ENCODE assay signal across 8 cellular contexts in the genomic region with DNA sequence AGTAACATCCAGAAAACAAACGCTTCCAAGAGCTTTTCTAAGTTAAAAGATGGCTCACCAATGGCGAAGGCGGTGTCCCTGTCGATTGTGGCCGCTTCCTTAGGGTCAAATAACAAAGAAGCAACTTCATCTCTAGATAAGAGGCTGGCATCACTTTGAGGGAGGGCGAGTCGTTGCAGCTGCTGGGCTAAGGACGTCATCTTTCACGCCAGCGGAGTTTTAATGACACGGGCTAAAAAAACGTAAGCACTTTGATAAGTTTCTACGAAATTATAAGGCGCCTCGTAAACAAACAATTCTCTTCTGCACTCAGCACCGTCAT. TPM values are rescaled to one million over a fixed set of nuclear protein-coding genes. Genes with fewer than 3 reads are reported as not detected.
A peak's percentile ranks its signal among the peaks of the same experiment; 100 is the strongest.
DNase-seq lines count a peak whose midpoint lies in the region; ATAC-seq and TF ChIP-seq lines count a peak whose summit lies in the region.

No MANE protein-coding gene starts in this region.

- peak overlapping the region; percentile 40; the same call in 1 of the 2 replicates for H4K91ac ChIP-seq in IMR-90 (ENCODE audit: insufficient read depth, low read depth, low read length)

- ATAC-seq in GM18502 (IDR thresholded peaks at IDR 0.05; ENCODE audit: poor library complexity, unreplicated experiment) (peak; percentile 22), IMR-90 (ENCODE audit: low read depth) (peak; percentile 2; the same call in 1 of the 2 replicates), left colon (peak; percentile 6), HG03469 (IDR thresholded peaks at IDR 0.05; ENCODE audit: unreplicated experiment) (no peak)

- dilution Hi-C loops in IMR-90 (cut with HindIII; ENCODE audit: low sequenced_read_pairs, unreplicated experiment) = no loop called here

- H2AFZ ChIP-seq in ACC112 (ENCODE audit: low read length, unreplicated experiment) (peak overlapping the region; percentile 99), IMR-90 (replicated peaks; ENCODE audit: low read length, poor library complexity) (peak overlapping the region; percentile 97)

- peak overlapping the region; percentile 78 for H3K9ac ChIP-seq in IMR-90 (ENCODE audit: low read depth, low read length)

- H2BK20ac ChIP-seq in IMR-90 (ENCODE audit: low read depth, low read length) = no peak overlapping the region

- peaks cover 2% of the 10 kb centered on the region in 2 experiments; a peak in 3 of 4 replicates for H3K79me1 ChIP-seq in IMR-90 (ENCODE audit: low read depth in 1 of 2, low read length in 2 of 2)

- H3K4me3 ChIP-seq in ACC112 (ENCODE audit: low read depth, low read length) = peak overlapping the region; percentile 91
- H3K4me3 ChIP-seq in IMR-90 (ENCODE audit: insufficient read depth, low read depth, low read length) = peak overlapping the region; percentile 79
- H3K4me3 ChIP-seq in ascending aorta = peak overlapping the region; percentile 73 to 79
- peak overlapping the region; percentile 62 to 81 (median 63) for H3K4me3 ChIP-seq in thyroid gland (replicated peaks in 1 of 3)

- H2AK5ac ChIP-seq in IMR-90 (ENCODE audit: low read depth, low read length) = no peak overlapping the region; the same call in 1 of the 2 replicates

- CTCF ChIA-PET in IMR-90 (lab: Yijun Ruan, JAX) = interaction anchor here (0.6 to 1.2 kb wide), 5 partner anchors 17 to 798 kb away, joined by 3 to 4 read pairs (median 3); no protein-coding TSS in a partner anchor

- peak overlapping the region; percentile 29; the same call in 1 of the 2 replicates for H4K5ac ChIP-seq in IMR-90 (ENCODE audit: low read depth, low read length)

- 0 out of 2 replicates have a peak overlapping the region, but pooled peaks have one; percentile 20 for H3K23ac ChIP-seq in IMR-90 (ENCODE audit: low read depth, low read length)

- no peak for TF ChIP-seq POLR2A in IMR-90 (IDR thresholded peaks at IDR 0.05; ENCODE audit: low read depth, low read length)
- TF ChIP-seq POLR2A in thyroid gland (IDR thresholded peaks at IDR 0.05) = no peak

- H3K9me1 ChIP-seq in IMR-90 (ENCODE audit: insufficient read depth, low read length) = no peaks in the 10 kb centered on the region

- H3K9me3 ChIP-seq in IMR-90 (ENCODE audit: control insufficient read depth, insufficient read depth, low read length) = no peaks in the 10 kb centered on the region
- H3K9me3 ChIP-seq in ascending aorta = no peaks in the 10 kb centered on the region
- no peaks in the 10 kb centered on the region for H3K9me3 ChIP-seq in thyroid gland

- no peak overlapping the region for H2BK15ac ChIP-seq in IMR-90 (ENCODE audit: low read depth, low read length)

- in situ Hi-C loops in IMR-90 (cut with MboI; ENCODE audit: low sequenced_read_pairs) = loop anchor here (25.0 kb wide), 2 partner anchors 783 to 958 kb away; no protein-coding TSS in a partner anchor

- no peak overlapping the region for H3K14ac ChIP-seq in IMR-90 (replicated peaks; ENCODE audit: low read depth, low read length)

- peak overlapping the region; percentile 53 for H2AK9ac ChIP-seq in IMR-90 (replicated peaks; ENCODE audit: low read depth, low read length, poor library complexity)

- POLR2A ChIA-PET in IMR-90 (lab: Charles Lee; ENCODE audit: unreplicated experiment) = interaction anchor here (0.6 kb wide), 1 partner anchor 249 kb away, joined by 3 read pairs; no protein-coding TSS in a partner anchor

- WGBS in IMR-90 (ENCODE audit: extremely low coverage in 2 of 2, insufficient read length in 1 of 2), 2 experiments = 1% methylated on average over 15 of the region's 16 CpGs; no CpG with 5 or more reads in 1 of the 2 experiments
- WGBS in thyroid gland, 2 donors = 1% methylated on average over 16 of the region's 16 CpGs

- H3K4me2 ChIP-seq in IMR-90 (ENCODE audit: low read depth, low read length) = peak overlapping the region; percentile 80

- peak overlapping the region; percentile 40; the same call in 1 of the 2 replicates for H3K27ac ChIP-seq in ACC112 (ENCODE audit: low read depth, low read length)
- H3K27ac ChIP-seq in IMR-90 (ENCODE audit: insufficient read depth, low read length) = peak overlapping the region; percentile 44
- peak overlapping the region; percentile 83 for H3K27ac ChIP-seq in ascending aorta
- H3K27ac ChIP-seq in thyroid gland = peak overlapping the region in 1 of 3 donors; percentile 60

- H3K56ac ChIP-seq in IMR-90 (ENCODE audit: extremely low read depth, insufficient read depth, low read length) = peak overlapping the region; percentile 56; the same call in 1 of the 2 replicates

- no peak overlapping the region for H3K18ac ChIP-seq in IMR-90 (ENCODE audit: low read depth, low read length)

- H2BK5ac ChIP-seq in IMR-90 (ENCODE audit: low read depth, low read length, poor library complexity, severe bottlenecking) = no peak overlapping the region

- DNase-seq in IMR-90 (peak; percentile 49), ascending aorta (ENCODE audit: low spot score in 2 of 2) (no peak), left colon (no peak), thyroid gland (no peak), SHP77 (lab: John Stamatoyannopoulos, UW) (no peak)

- TF ChIP-seq CTCF in IMR-90 (conservative IDR thresholded peaks at IDR 0.05; ENCODE audit: low read depth, low read length) (no peak), ascending aorta (IDR thresholded peaks at IDR 0.05) (no peak), thyroid gland (IDR thresholded peaks at IDR 0.05) (no peak)

- intact Hi-C loops in IMR-90 (cut with micrococcal nuclease) = loop anchor here (10.0 kb wide), 1 partner anchor 191 kb away; a partner anchor contains a TSS
- intact Hi-C loops in ascending aorta (cut with DNase I) = loop anchor here (1.0 to 10.0 kb wide), 3 partner anchors 191 to 781 kb away; a partner anchor contains a TSS
- intact Hi-C loops in left colon (cut with DNase I, micrococcal nuclease) = loop anchor here in 1 of 2 donors (10.0 kb wide), 1 partner anchor 201 kb away; no protein-coding TSS in a partner anchor
- intact Hi-C loops in thyroid gland (cut with DNase I) = loop anchor here (10.0 kb wide), 1 partner anchor 191 kb away; a partner anchor contains a TSS

- TF ChIP-seq RAD21 in IMR-90 (IDR thresholded peaks at IDR 0.05; ENCODE audit: low read length) = no peak

- no peaks in the 10 kb centered on the region for H4K20me1 ChIP-seq in IMR-90 (ENCODE audit: insufficient read depth, low read length)

- H3K27me3 ChIP-seq in ACC112 (ENCODE audit: insufficient read depth, low read length) (no peaks in the 10 kb centered on the region), IMR-90 (ENCODE audit: control insufficient read depth, insufficient read depth, low read length) (no peaks in the 10 kb centered on the region), ascending aorta (no peaks in the 10 kb centered on the region), thyroid gland (no peaks in the 10 kb centered on the region)

- peaks cover 10% of the 10 kb centered on the region for H3K4me1 ChIP-seq in ACC112 (ENCODE audit: control insufficient read depth, insufficient read depth, low read length, unreplicated experiment)
- no peaks in the 10 kb centered on the region for H3K4me1 ChIP-seq in IMR-90 (ENCODE audit: control insufficient read depth, insufficient read depth, low read length)
- peaks cover 3 to 8% of the 10 kb centered on the region in 2 donors for H3K4me1 ChIP-seq in ascending aorta
- peaks cover 10 to 16% of the 10 kb centered on the region in 2 donors for H3K4me1 ChIP-seq in thyroid gland

- no TSS peak for BruUV-seq in IMR-90 (replicated peaks; lab: Mats Ljungman, UMichigan)

- peaks cover 37% of the 10 kb centered on the region for H3K79me2 ChIP-seq in ACC112 (ENCODE audit: control insufficient read depth, insufficient read depth, low read length, unreplicated experiment)

- H3K36me3 ChIP-seq in ACC112 (ENCODE audit: insufficient read depth, low read length) (peaks cover 18% of the 10 kb centered on the region; the same call in 1 of the 2 replicates), IMR-90 (ENCODE audit: control insufficient read depth, insufficient read depth, low read length) (no peaks in the 10 kb centered on the region; the same call in 1 of the 2 replicates), ascending aorta (peaks cover 0 to 7% of the 10 kb centered on the region in 2 donors), thyroid gland (peaks cover 6 to 8% of the 10 kb centered on the region in 2 donors)

- H4K8ac ChIP-seq in IMR-90 (ENCODE audit: low read depth in 2 of 2, low read length in 2 of 2) = peak overlapping the region; percentile 79 to 97; a peak in 3 of 4 replicates

- peak overlapping the region; percentile 38 for H3K4ac ChIP-seq in IMR-90 (ENCODE audit: low read depth, low read length)

- H2BK120ac ChIP-seq in IMR-90 (ENCODE audit: low read depth, low read length) = no peak overlapping the region

TF ChIP-seq in IMR-90, 13 proteins besides CTCF, POLR2A, EP300 and RAD21 (continues in another document):
- TF ChIP-seq MXI1 (IDR thresholded peaks at IDR 0.05; ENCODE audit: borderline replicate concordance, low read depth, low read length) (no peak), CHD1 (IDR thresholded peaks at IDR 0.05; ENCODE audit: low read depth, low read length) (no peak), FOS (IDR thresholded peaks at IDR 0.05; ENCODE audit: low read depth, low read length) (no peak), MAFK (IDR thresholded peaks at IDR 0.05; ENCODE audit: low read depth, low read length) (no peak), RCOR1 (IDR thresholded peaks at IDR 0.05; ENCODE audit: insufficient replicate concordance, low read length) (no peak), MAZ (IDR thresholded peaks at IDR 0.05; ENCODE audit: borderline replicate concordance, low read depth, low read length) (no peak)
- TF ChIP-seq, protein P1, sequence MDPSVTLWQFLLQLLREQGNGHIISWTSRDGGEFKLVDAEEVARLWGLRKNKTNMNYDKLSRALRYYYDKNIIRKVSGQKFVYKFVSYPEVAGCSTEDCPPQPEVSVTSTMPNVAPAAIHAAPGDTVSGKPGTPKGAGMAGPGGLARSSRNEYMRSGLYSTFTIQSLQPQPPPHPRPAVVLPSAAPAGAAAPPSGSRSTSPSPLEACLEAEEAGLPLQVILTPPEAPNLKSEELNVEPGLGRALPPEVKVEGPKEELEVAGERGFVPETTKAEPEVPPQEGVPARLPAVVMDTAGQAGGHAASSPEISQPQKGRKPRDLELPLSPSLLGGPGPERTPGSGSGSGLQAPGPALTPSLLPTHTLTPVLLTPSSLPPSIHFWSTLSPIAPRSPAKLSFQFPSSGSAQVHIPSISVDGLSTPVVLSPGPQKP (IDR thresholded peaks at IDR 0.05; ENCODE audit: borderline replicate concordance, low read depth, low read length) = no peak

RNA-seq across cellular contexts. Expression of a gene that starts 0.5 kb away (rescaled TPM):
- total RNA-seq in IMR-90 (2012; rRNA removed) = 53.8 and 61.1 TPM in 2 replicates
- 6.3 and 8.5 TPM in 2 replicates for polyA plus RNA-seq in IMR-90 (2012; rRNA removed)
- 1.4 and 1.7 TPM in 2 replicates for polyA plus RNA-seq in IMR-90 (2012; cell fraction: cytosol; rRNA removed)
- polyA plus RNA-seq in IMR-90 (2012; cell fraction: nucleus; rRNA removed; ENCODE audit: low replicate concordance) = 4.1 and 19.0 TPM in 2 replicates
- total RNA-seq in ascending aorta = 14.2 TPM
- total RNA-seq in left colon = 10 to 100 TPM; 15.3 to 20.0 TPM
- total RNA-seq in thyroid gland = 10 to 100 TPM; 23.0 to 37.5 (median 25.5) TPM
